ENCODE assay signal across 1 cellular context in the genomic region with DNA sequence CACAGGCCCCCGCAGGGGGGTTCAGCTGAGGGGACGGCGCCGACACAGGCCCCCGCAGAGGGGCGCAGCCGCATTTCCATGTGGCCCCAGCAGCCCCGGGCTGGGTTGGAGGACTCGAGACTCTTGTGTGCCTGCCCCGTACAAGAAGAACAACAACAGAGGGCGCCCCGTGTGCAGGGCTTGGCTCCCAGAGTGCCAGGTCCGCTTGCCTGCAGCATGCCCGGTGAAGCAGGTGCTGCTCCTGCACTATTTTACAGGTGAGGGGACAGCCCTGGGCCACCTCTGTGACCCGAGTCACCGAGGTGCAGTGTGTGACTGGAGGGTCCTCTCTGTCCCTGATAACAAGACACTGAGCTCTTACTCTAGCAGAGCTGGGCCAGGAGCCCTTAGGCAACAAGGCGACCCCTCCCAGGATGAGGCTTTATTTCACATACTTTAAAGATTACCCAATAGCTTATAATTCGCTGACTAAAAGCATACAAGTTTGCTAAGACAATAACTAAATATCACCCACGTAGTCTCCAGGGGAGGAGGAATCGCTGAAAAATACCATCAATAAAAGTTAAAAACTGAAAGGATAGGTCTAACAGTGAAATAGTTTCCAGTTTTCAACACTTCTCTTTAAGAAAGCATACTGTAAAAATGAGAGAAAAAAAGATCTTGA.
TF ChIP-seq lines count a peak whose summit lies in the region.

No MANE protein-coding gene starts in this region.

TF ChIP-seq in HepG2, 621 proteins besides CTCF, POLR2A, EP300 and RAD21:
- TF ChIP-seq, protein P1, sequence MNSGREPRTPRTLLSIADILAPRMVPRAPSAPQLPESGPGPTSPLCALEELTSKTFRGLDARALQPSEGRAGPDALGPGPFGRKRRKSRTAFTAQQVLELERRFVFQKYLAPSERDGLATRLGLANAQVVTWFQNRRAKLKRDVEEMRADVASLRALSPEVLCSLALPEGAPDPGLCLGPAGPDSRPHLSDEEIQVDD (CRISPR knock-in tag; IDR thresholded peaks at IDR 0.05; ENCODE audit: borderline replicate concordance): no peak
- no peak for TF ChIP-seq ATAD3A (CRISPR knock-in tag; IDR thresholded peaks at IDR 0.05)
- TF ChIP-seq, protein P2, sequence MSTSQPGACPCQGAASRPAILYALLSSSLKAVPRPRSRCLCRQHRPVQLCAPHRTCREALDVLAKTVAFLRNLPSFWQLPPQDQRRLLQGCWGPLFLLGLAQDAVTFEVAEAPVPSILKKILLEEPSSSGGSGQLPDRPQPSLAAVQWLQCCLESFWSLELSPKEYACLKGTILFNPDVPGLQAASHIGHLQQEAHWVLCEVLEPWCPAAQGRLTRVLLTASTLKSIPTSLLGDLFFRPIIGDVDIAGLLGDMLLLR (CRISPR knock-in tag; IDR thresholded peaks at IDR 0.05): no peak
- TF ChIP-seq ZNF546 (CRISPR knock-in tag; conservative IDR thresholded peaks at IDR 0.05): no peak
- no peak for TF ChIP-seq ZNF530 (CRISPR knock-in tag; IDR thresholded peaks at IDR 0.05; ENCODE audit: low read depth)
- 0 out of 2 replicates have a peak, but pooled peaks have one; percentile 28 for TF ChIP-seq CEBPB (IDR thresholded peaks at IDR 0.05; ENCODE audit: borderline replicate concordance, low read depth, low read length)
- peak; percentile 44 for TF ChIP-seq STAG1 (CRISPR knock-in tag; IDR thresholded peaks at IDR 0.05)
- TF ChIP-seq, protein P3, sequence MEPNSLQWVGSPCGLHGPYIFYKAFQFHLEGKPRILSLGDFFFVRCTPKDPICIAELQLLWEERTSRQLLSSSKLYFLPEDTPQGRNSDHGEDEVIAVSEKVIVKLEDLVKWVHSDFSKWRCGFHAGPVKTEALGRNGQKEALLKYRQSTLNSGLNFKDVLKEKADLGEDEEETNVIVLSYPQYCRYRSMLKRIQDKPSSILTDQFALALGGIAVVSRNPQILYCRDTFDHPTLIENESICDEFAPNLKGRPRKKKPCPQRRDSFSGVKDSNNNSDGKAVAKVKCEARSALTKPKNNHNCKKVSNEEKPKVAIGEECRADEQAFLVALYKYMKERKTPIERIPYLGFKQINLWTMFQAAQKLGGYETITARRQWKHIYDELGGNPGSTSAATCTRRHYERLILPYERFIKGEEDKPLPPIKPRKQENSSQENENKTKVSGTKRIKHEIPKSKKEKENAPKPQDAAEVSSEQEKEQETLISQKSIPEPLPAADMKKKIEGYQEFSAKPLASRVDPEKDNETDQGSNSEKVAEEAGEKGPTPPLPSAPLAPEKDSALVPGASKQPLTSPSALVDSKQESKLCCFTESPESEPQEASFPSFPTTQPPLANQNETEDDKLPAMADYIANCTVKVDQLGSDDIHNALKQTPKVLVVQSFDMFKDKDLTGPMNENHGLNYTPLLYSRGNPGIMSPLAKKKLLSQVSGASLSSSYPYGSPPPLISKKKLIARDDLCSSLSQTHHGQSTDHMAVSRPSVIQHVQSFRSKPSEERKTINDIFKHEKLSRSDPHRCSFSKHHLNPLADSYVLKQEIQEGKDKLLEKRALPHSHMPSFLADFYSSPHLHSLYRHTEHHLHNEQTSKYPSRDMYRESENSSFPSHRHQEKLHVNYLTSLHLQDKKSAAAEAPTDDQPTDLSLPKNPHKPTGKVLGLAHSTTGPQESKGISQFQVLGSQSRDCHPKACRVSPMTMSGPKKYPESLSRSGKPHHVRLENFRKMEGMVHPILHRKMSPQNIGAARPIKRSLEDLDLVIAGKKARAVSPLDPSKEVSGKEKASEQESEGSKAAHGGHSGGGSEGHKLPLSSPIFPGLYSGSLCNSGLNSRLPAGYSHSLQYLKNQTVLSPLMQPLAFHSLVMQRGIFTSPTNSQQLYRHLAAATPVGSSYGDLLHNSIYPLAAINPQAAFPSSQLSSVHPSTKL (CRISPR knock-in tag; IDR thresholded peaks at IDR 0.05): no peak
- no peak for TF ChIP-seq ZNF792 (CRISPR knock-in tag; IDR thresholded peaks at IDR 0.05)
- TF ChIP-seq ATF1 (CRISPR knock-in tag; IDR thresholded peaks at IDR 0.05): no peak
- TF ChIP-seq PAX8 (CRISPR knock-in tag; IDR thresholded peaks at IDR 0.05; ENCODE audit: borderline replicate concordance): no peak
- no peak for TF ChIP-seq ZNF644 (CRISPR knock-in tag; IDR thresholded peaks at IDR 0.05; ENCODE audit: low read depth)
- TF ChIP-seq, protein P4, sequence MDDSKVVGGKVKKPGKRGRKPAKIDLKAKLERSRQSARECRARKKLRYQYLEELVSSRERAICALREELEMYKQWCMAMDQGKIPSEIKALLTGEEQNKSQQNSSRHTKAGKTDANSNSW (CRISPR knock-in tag; IDR thresholded peaks at IDR 0.05; ENCODE audit: borderline replicate concordance): no peak
- TF ChIP-seq ATF7-NPFF (CRISPR knock-in tag; IDR thresholded peaks at IDR 0.05; ENCODE audit: low read depth): no peak
- TF ChIP-seq, protein P5, sequence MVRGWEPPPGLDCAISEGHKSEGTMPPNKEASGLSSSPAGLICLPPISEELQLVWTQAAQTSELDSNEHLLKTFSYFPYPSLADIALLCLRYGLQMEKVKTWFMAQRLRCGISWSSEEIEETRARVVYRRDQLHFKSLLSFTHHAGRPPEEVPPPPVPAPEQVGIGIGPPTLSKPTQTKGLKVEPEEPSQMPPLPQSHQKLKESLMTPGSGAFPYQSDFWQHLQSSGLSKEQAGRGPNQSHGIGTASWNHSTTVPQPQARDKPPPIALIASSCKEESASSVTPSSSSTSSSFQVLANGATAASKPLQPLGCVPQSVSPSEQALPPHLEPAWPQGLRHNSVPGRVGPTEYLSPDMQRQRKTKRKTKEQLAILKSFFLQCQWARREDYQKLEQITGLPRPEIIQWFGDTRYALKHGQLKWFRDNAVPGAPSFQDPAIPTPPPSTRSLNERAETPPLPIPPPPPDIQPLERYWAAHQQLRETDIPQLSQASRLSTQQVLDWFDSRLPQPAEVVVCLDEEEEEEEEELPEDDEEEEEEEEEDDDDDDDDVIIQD (CRISPR knock-in tag; IDR thresholded peaks at IDR 0.05; ENCODE audit: low read depth): no peak
- TF ChIP-seq SPEN (CRISPR knock-in tag; IDR thresholded peaks at IDR 0.05; ENCODE audit: low read depth): no peak
- TF ChIP-seq ZNF10 (CRISPR knock-in tag; IDR thresholded peaks at IDR 0.05; ENCODE audit: borderline replicate concordance, low read depth): no peak
- no peak for TF ChIP-seq EED (CRISPR knock-in tag; IDR thresholded peaks at IDR 0.05)
